In the genomic region with DNA sequence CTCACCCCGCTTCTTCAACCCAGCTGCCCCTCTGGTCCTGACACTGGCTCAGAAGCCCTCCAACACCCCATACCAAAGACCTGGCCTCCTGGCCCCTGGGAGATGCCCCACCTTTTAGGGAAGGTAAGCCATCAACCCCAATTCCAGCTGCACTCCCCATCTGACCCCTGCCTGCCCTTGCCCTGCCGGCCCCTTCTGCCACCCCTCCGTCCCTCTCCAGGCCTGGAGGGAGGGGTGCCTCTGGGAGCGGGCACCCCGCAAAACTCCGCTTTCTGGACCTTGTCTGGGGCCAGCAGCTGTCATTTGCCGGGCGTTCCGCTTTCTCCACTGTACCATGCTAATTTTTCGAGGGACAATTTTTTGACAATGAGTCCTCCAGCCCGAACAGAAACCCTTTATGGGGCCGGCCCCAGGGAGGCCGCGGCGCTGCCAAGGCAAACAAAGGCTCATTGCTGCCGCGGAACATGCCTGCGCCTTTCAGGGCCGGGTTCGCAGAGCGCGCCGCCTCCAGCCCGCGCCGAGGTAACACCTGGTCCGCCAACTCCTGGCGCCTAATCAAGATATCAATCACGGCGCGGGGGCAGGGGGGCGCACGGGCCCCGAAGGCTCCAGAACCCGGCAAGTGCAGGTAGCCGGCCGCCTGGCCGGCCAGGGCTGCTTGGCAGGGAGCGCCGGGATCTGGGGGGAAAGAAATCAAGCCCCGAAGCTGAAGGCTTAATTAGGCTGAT, we compare ENCODE assay signal across 8 cellular contexts.
DNase-seq lines count a peak whose midpoint lies in the region; ATAC-seq, FAIRE-seq and TF ChIP-seq lines count a peak whose summit lies in the region.

No MANE protein-coding gene starts in this region.

- no peaks in the 10 kb centered on the region for H3F3A ChIP-seq in MM.1S (ENCODE audit: insufficient read depth, low read length)

- H3K27me3 ChIP-seq in bronchial epithelial cell (ENCODE audit: control insufficient read depth, insufficient read depth, low read length) (no peaks in the 10 kb centered on the region), kidney epithelial cell (ENCODE audit: control insufficient read depth, insufficient read depth, low read length) (peaks cover 33% of the 10 kb centered on the region), subcutaneous abdominal adipose tissue (ENCODE audit: control insufficient read depth in 5 of 5, insufficient read depth in 4 of 5, low read length in 5 of 5) (peaks cover 0 to 24% (median 14%) of the 10 kb centered on the region in 5 donors), WERI-Rb-1 (ENCODE audit: insufficient read depth, low read depth, severe bottlenecking) (no peaks in the 10 kb centered on the region), MM.1S (replicated peaks; ENCODE audit: insufficient read depth, low read length) (peaks cover 16% of the 10 kb centered on the region; the same call in 1 of the 2 replicates)

- no peak for FAIRE-seq in bronchial epithelial cell (lab: Jason Lieb, UNC)

- peaks cover 27% of the 10 kb centered on the region for H3K27me3 Mint-ChIP-seq in activated naive CD4-positive, alpha-beta T cell treated with anti-CD3 and anti-CD28 coated beads for 36 hours (ENCODE audit: low read depth)

- intact Hi-C loops in activated naive CD4-positive, alpha-beta T cell treated with anti-CD3 and anti-CD28 coated beads for 36 hours (cut with micrococcal nuclease) = loop anchor here (5.0 kb wide), 2 partner anchors 215 to 235 kb away; no protein-coding TSS in a partner anchor

- H3K4me1 ChIP-seq in subcutaneous abdominal adipose tissue (ENCODE audit: control insufficient read depth in 5 of 5, insufficient read depth in 5 of 5, low read length in 5 of 5) (peaks cover 3 to 23% (median 16%) of the 10 kb centered on the region in 5 donors), MM.1S (ENCODE audit: low read length) (no peaks in the 10 kb centered on the region)

- H3K9me3 ChIP-seq in subcutaneous abdominal adipose tissue (ENCODE audit: control insufficient read depth in 5 of 5, low read length in 5 of 5) (no peaks in the 10 kb centered on the region), WERI-Rb-1 (ENCODE audit: severe bottlenecking) (no peaks in the 10 kb centered on the region), MM.1S (replicated peaks; ENCODE audit: insufficient read depth, low read length) (no peaks in the 10 kb centered on the region)

- peak; percentile 9 for DNase-seq in activated naive CD4-positive, alpha-beta T cell treated with anti-CD3 and anti-CD28 coated beads for 36 hours
- no peak for DNase-seq in activated naive CD4-positive, alpha-beta T cell treated with anti-CD3 and anti-CD28 coated beads, Interleukin-2, amount 50 U/mL, for 72 hours (ENCODE audit: low spot score in 2 of 2)
- DNase-seq in bronchial epithelial cell (ENCODE audit: low read depth) = peak; percentile 36
- no peak for DNase-seq in kidney epithelial cell (ENCODE audit: low read depth)
- DNase-seq in WERI-Rb-1 = no peak
- no peak for DNase-seq in MM.1S
- DNase-seq in D341Med (ENCODE audit: low spot score) = no peak

- H2AFZ ChIP-seq in MM.1S (ENCODE audit: low read length) = no peak overlapping the region

- H3K27ac ChIP-seq in subcutaneous abdominal adipose tissue (ENCODE audit: low read depth, low read length) (no peak overlapping the region), WERI-Rb-1 (no peak overlapping the region), MM.1S (ENCODE audit: low read length) (no peak overlapping the region)

- H3K4me3 ChIP-seq in bronchial epithelial cell (ENCODE audit: low read depth, low read length) (peak overlapping the region; percentile 40), kidney epithelial cell (ENCODE audit: low read depth, low read length) (peak overlapping the region; percentile 24), subcutaneous abdominal adipose tissue (ENCODE audit: low read depth in 1 of 5, low read length in 5 of 5) (peak overlapping the region in 4 of 5 donors; percentile 42 to 55 (median 46)), WERI-Rb-1 (ENCODE audit: low read depth, low read length) (no peak overlapping the region), MM.1S (ENCODE audit: low read length) (no peak overlapping the region)

- CTCF ChIA-PET in activated naive CD4-positive, alpha-beta T cell treated with anti-CD3 and anti-CD28 coated beads for 36 hours (lab: Charles Lee) = interaction anchor here (1.1 to 1.2 kb wide), 2 partner anchors 44 to 99 kb away, joined by 3 to 4 read pairs; no protein-coding TSS in a partner anchor

- no peaks in the 10 kb centered on the region for H4K20me1 ChIP-seq in MM.1S (ENCODE audit: insufficient read depth, low read length)

- no peak overlapping the region for H3K4me2 ChIP-seq in MM.1S (ENCODE audit: low read depth, low read length)

- peaks cover 12% of the 10 kb centered on the region for H3K4me1 Mint-ChIP-seq in activated naive CD4-positive, alpha-beta T cell treated with anti-CD3 and anti-CD28 coated beads for 36 hours (ENCODE audit: low read depth)

- H3K4me3 Mint-ChIP-seq in activated naive CD4-positive, alpha-beta T cell treated with anti-CD3 and anti-CD28 coated beads for 36 hours = peak overlapping the region; percentile 69

- no peaks in the 10 kb centered on the region for H3K79me2 ChIP-seq in MM.1S (ENCODE audit: low read length)

- no peak for ATAC-seq in activated naive CD4-positive, alpha-beta T cell treated with anti-CD3 and anti-CD28 coated beads, Interleukin-2, amount 50 U/mL, for 72 hours

- H3K9ac ChIP-seq in subcutaneous abdominal adipose tissue (ENCODE audit: low read length in 5 of 5) (peak overlapping the region in 3 of 5 donors; percentile 15 to 35 (median 29)), MM.1S (ENCODE audit: low read length) (no peak overlapping the region)

- no peak for TF ChIP-seq CTCF in bronchial epithelial cell (IDR thresholded peaks at IDR 0.05; ENCODE audit: insufficient read depth, low read length, severe bottlenecking)
- no peak for TF ChIP-seq CTCF in kidney epithelial cell (IDR thresholded peaks at IDR 0.05; ENCODE audit: insufficient read depth, low read length, poor library complexity, severe bottlenecking)
- no peak for TF ChIP-seq CTCF in WERI-Rb-1 (IDR thresholded peaks at IDR 0.05; ENCODE audit: low read depth, low read length)
- TF ChIP-seq CTCF in MM.1S (IDR thresholded peaks at IDR 0.05; ENCODE audit: low read length) = no peak

- no peak overlapping the region for H3K27ac Mint-ChIP-seq in activated naive CD4-positive, alpha-beta T cell treated with anti-CD3 and anti-CD28 coated beads for 36 hours
- H3K27ac Mint-ChIP-seq in activated naive CD4-positive, alpha-beta T cell treated with anti-CD3 and anti-CD28 coated beads, Interleukin-2, amount 50 U/mL, for 72 hours = no peak overlapping the region

- no peaks in the 10 kb centered on the region for H3K9me3 Mint-ChIP-seq in activated naive CD4-positive, alpha-beta T cell treated with anti-CD3 and anti-CD28 coated beads for 36 hours
- no peaks in the 10 kb centered on the region for H3K9me3 Mint-ChIP-seq in activated naive CD4-positive, alpha-beta T cell treated with anti-CD3 and anti-CD28 coated beads, Interleukin-2, amount 50 U/mL, for 72 hours

- no peaks in the 10 kb centered on the region for H3K36me3 Mint-ChIP-seq in activated naive CD4-positive, alpha-beta T cell treated with anti-CD3 and anti-CD28 coated beads for 36 hours (ENCODE audit: low read depth)
- H3K36me3 Mint-ChIP-seq in activated naive CD4-positive, alpha-beta T cell treated with anti-CD3 and anti-CD28 coated beads, Interleukin-2, amount 50 U/mL, for 72 hours = no peaks in the 10 kb centered on the region

- no peaks in the 10 kb centered on the region for H3K9me2 ChIP-seq in MM.1S (replicated peaks; ENCODE audit: insufficient read depth, low read length)

- H3K36me3 ChIP-seq in bronchial epithelial cell (ENCODE audit: control insufficient read depth, insufficient read depth, low read length) (no peaks in the 10 kb centered on the region), kidney epithelial cell (ENCODE audit: control insufficient read depth, insufficient read depth, low read length) (no peaks in the 10 kb centered on the region), subcutaneous abdominal adipose tissue (ENCODE audit: control insufficient read depth in 5 of 5, insufficient read depth in 5 of 5, low read length in 5 of 5) (no peaks in the 10 kb centered on the region), WERI-Rb-1 (no peaks in the 10 kb centered on the region), MM.1S (replicated peaks; ENCODE audit: insufficient read depth, low read length) (no peaks in the 10 kb centered on the region)

Comparison
In these comparisons a context has a peak if more than half of its experiments do, and no peak if none do; other contexts are left out.
1. DNase-seq: peak in activated naive CD4-positive, alpha-beta T cell treated with anti-CD3 and anti-CD28 coated beads for 36 hours (single experiment) and bronchial epithelial cell (single experiment); none in activated naive CD4-positive, alpha-beta T cell treated with anti-CD3 and anti-CD28 coated beads, Interleukin-2, amount 50 U/mL, for 72 hours (0 of 2), kidney epithelial cell (single experiment), WERI-Rb-1 (single experiment), MM.1S (single experiment) and D341Med (single experiment).
2. H3K4me3 ChIP-seq: peak in bronchial epithelial cell (single experiment), kidney epithelial cell (single experiment) and subcutaneous abdominal adipose tissue (4 of 5); none in WERI-Rb-1 (single experiment) and MM.1S (single experiment).